In the genomic region with DNA sequence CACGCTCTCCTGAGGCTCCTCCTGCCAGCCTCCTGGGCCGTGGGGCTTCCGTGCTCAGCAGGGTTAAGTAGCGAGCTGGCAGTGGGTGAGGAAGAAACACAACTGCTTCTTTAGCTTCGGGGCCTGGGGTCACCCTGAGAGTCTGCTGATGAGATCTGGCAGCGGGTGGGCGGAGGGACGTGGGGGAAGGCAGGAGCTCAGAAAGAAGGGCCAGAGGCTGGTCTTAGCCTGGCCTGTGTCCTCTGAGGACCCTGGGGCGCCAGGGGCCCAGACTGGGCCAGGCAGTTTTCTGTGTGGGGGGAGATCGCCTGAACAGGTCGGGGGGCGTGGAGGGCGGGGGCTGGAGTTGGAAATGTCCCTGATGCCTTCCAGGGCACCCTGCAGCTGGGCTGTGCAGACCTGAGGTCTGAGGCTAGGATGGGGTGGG, we compare ENCODE assay signal across 12 cellular contexts.
DNase-seq lines count a peak whose midpoint lies in the region; ATAC-seq and TF ChIP-seq lines count a peak whose summit lies in the region.
"Had no signal": no experiment of that assay in that cellular context is flagged by ENCODE, and none has a peak within 500 bp of the region (broad histone marks: within the 10 kb centered on the region; RNA-seq: fewer than 3 reads in every experiment).

No MANE protein-coding gene starts in this region.

- no peak for DNase-seq in AG09309 (ENCODE audit: low read depth)
- DNase-seq in RWPE1 (ENCODE audit: low spot score): no peak
- DNase-seq in fibroblast of lung (ENCODE audit: low read depth in 2 of 2): no peak
- no peak for DNase-seq in NOMO-1 treated with dmso at 0.1 percent for 144 hours (lab: John Stamatoyannopoulos, UW; ENCODE audit: unreplicated experiment)
- DNase-seq in inferior parietal cortex (ENCODE audit: extremely low spot score): no peak
- DNase-seq in medulla oblongata (ENCODE audit: extremely low spot score): no peak
- DNase-seq: activated effector memory CD4-positive, alpha-beta T cell treated with Interleukin-2 at 50 U/mL for 16 hours; CD4-positive, CD25-positive, alpha-beta regulatory T cell; NCI-H1436; NCI-H748 treated with DMSO at 0.1 percent for 48 hours had no signal

- H4K20me1 ChIP-seq in fibroblast of lung (ENCODE audit: control insufficient read depth, extremely low read depth, insufficient read depth, low read length): no peaks in the 10 kb centered on the region

- H3K4me3 ChIP-seq in AG09309 (ENCODE audit: control insufficient read depth, low read depth, low read length) (peak overlapping the region; percentile 13), fibroblast of lung (replicated peaks in 1 of 4; ENCODE audit: control extremely low read depth in 1 of 4, insufficient read depth in 1 of 4, low read depth in 3 of 4, low read length in 4 of 4) (peak overlapping the region in 1 of 4 experiments; percentile 25), rectal smooth muscle tissue (ENCODE audit: low read length) (no peak overlapping the region)

- H3K36me3 ChIP-seq in fibroblast of lung (ENCODE audit: control insufficient read depth, insufficient read depth, low read length) (no peaks in the 10 kb centered on the region), rectal smooth muscle tissue (ENCODE audit: control insufficient read depth, insufficient read depth, low read length) (no peaks in the 10 kb centered on the region)

- no peaks in the 10 kb centered on the region for H3K27me3 ChIP-seq in fibroblast of lung (ENCODE audit: control insufficient read depth, insufficient read depth, low read length)
- H3K27me3 ChIP-seq in rectal smooth muscle tissue (ENCODE audit: control insufficient read depth, insufficient read depth, low read length): no peaks in the 10 kb centered on the region

- POLR2A ChIA-PET in RWPE1 (lab: Yijun Ruan, JAX; ENCODE audit: low non-redundant PET): no interaction called here

- peak overlapping the region; percentile 98 for H3K27ac ChIP-seq in RWPE1
- peak overlapping the region; percentile 93 for H3K27ac ChIP-seq in fibroblast of lung (ENCODE audit: insufficient read depth, low read length)
- H3K27ac ChIP-seq in rectal smooth muscle tissue (ENCODE audit: low read depth, low read length): peak overlapping the region; percentile 52

- H3K9me3 ChIP-seq in fibroblast of lung (ENCODE audit: control insufficient read depth, insufficient read depth, low read depth, low read length): no peaks in the 10 kb centered on the region

- H3K4me2 ChIP-seq in fibroblast of lung (ENCODE audit: extremely low read depth, insufficient read depth, low read length): peak overlapping the region; percentile 92

- H3K4me1 ChIP-seq in fibroblast of lung (ENCODE audit: control insufficient read depth, extremely low read depth, insufficient read depth, low read length) (peaks cover 33% of the 10 kb centered on the region), rectal smooth muscle tissue (ENCODE audit: control insufficient read depth, insufficient read depth, low read length) (peaks cover 17% of the 10 kb centered on the region)

- ATAC-seq in GM18907 (IDR thresholded peaks at IDR 0.05; ENCODE audit: unreplicated experiment): no peak

- H3K79me2 ChIP-seq in fibroblast of lung (ENCODE audit: control insufficient read depth, insufficient read depth, low read length): no peaks in the 10 kb centered on the region

- H3K9ac ChIP-seq in fibroblast of lung (ENCODE audit: insufficient read depth, low read length) (peak overlapping the region; percentile 44), rectal smooth muscle tissue (ENCODE audit: low read length) (no peak overlapping the region)

- CTCF ChIA-PET in RWPE1 (lab: Yijun Ruan, JAX): interaction anchor here (0.6 to 1.4 kb wide), 4 partner anchors 28 to 95 kb away, joined by 3 to 7 read pairs (median 4); no protein-coding TSS in a partner anchor

- no peak overlapping the region for H2AFZ ChIP-seq in fibroblast of lung (ENCODE audit: low read length)

- TF ChIP-seq CTCF in AG09309 (IDR thresholded peaks at IDR 0.05; ENCODE audit: control insufficient read depth, insufficient read depth, low read depth, low read length, missing control alignments) (no peak), RWPE1 (conservative IDR thresholded peaks at IDR 0.05; ENCODE audit: low read depth) (no peak), fibroblast of lung (conservative IDR thresholded peaks at IDR 0.05 in 1 of 2, IDR thresholded peaks at IDR 0.05 in 1 of 2; ENCODE audit: low read depth in 1 of 2, low read length in 2 of 2) (no peak)
